In genomic region chr16:56451753-56452689, GRCh38 we compare ENCODE assay signal across 8 cellular contexts. TPM values are rescaled to one million over a fixed set of nuclear protein-coding genes. Genes with fewer than 3 reads are reported as not detected.
DNase-seq lines count a peak whose midpoint lies in the region; ATAC-seq and TF ChIP-seq lines count a peak whose summit lies in the region.

No MANE protein-coding gene starts in this region.

- H3K27ac Mint-ChIP-seq in Caco-2 (ENCODE audit: unreplicated experiment), result peak overlapping the region; percentile 90

- TSS peak; percentile 54 for BruUV-seq in Caco-2 (replicated peaks; lab: Mats Ljungman, UMichigan)

- no peaks in the 10 kb centered on the region for H3K27me3 Mint-ChIP-seq in Caco-2 (ENCODE audit: insufficient read depth, unreplicated experiment)

- peak; percentile 43 to 48 for DNase-seq in Caco-2
- peak; percentile 7 for DNase-seq in NCI-H774 (lab: John Stamatoyannopoulos, UW)
- DNase-seq in astrocyte of the spinal cord (ENCODE audit: low read depth, low spot score), result peak; percentile 41
- DNase-seq in superior temporal gyrus (ENCODE audit: extremely low spot score), result no peak

- intact Hi-C loops in Caco-2 (cut with micrococcal nuclease; ENCODE audit: unreplicated experiment), result loop anchor here (1.0 kb wide), 2 partner anchors 27 to 41 kb away; partner anchors contain the start of gene AMFR

- peak; percentile 46 for ATAC-seq in GM19023 (IDR thresholded peaks at IDR 0.05; ENCODE audit: unreplicated experiment)
- peak; percentile 30 for ATAC-seq in HG03095 (IDR thresholded peaks at IDR 0.05; ENCODE audit: unreplicated experiment)

- no peaks in the 10 kb centered on the region for H3K27me3 ChIP-seq in Caco-2 (replicated peaks; ENCODE audit: control insufficient read depth, insufficient read depth, low read length)

- POLR2A ChIA-PET in Caco-2 (lab: Charles Lee), result interaction anchor here (0.5 to 1.0 kb wide), 6 partner anchors 8 to 412 kb away, joined by 3 to 6 read pairs (median 4); partner anchors contain the start of gene MT2A

- H3K36me3 Mint-ChIP-seq in Caco-2 (ENCODE audit: insufficient read depth, unreplicated experiment), result peaks cover 50% of the 10 kb centered on the region

- H3K9me3 ChIP-seq in Caco-2 (no peaks in the 10 kb centered on the region), iPS-18c (ENCODE audit: control insufficient read depth, insufficient read depth, low read length) (no peaks in the 10 kb centered on the region)

- peaks cover 29% of the 10 kb centered on the region for H3K4me1 Mint-ChIP-seq in Caco-2 (ENCODE audit: low read depth, unreplicated experiment)

- CTCF ChIA-PET in Caco-2 (lab: Charles Lee), result interaction anchor here (0.6 to 1.0 kb wide), 5 partner anchors 42 to 250 kb away, joined by 4 to 7 read pairs (median 5); no protein-coding TSS in a partner anchor

- peaks cover 29% of the 10 kb centered on the region for H3K4me1 ChIP-seq in Caco-2

- H3K4me3 ChIP-seq in Caco-2 (ENCODE audit: low read depth, low read length) (peak overlapping the region; percentile 62), astrocyte of the spinal cord (ENCODE audit: low read depth, low read length) (peak overlapping the region; percentile 97), iPS-18c (ENCODE audit: insufficient read depth, low read depth, low read length) (peak overlapping the region; percentile 96), skin epidermis (peak overlapping the region; percentile 64 to 91 (median 86))

- H3K4me3 Mint-ChIP-seq in Caco-2 (ENCODE audit: unreplicated experiment), result peak overlapping the region; percentile 81

- H3K36me3 ChIP-seq in Caco-2 (ENCODE audit: control insufficient read depth, insufficient read depth, low read length), result no peaks in the 10 kb centered on the region

- TF ChIP-seq CTCF in Caco-2 (IDR thresholded peaks at IDR 0.05; ENCODE audit: insufficient read depth in 1 of 2, low read depth in 1 of 2, low read length in 1 of 2, severe bottlenecking in 1 of 2, unreplicated experiment in 1 of 2), result no peak
- no peak for TF ChIP-seq CTCF in astrocyte of the spinal cord (IDR thresholded peaks at IDR 0.05; ENCODE audit: low read depth, low read length)

- in situ Hi-C loops in astrocyte of the spinal cord (cut with HindIII; ENCODE audit: low sequenced_read_pairs), result no loop called here

- no peaks in the 10 kb centered on the region for H3K9me3 Mint-ChIP-seq in Caco-2 (ENCODE audit: unreplicated experiment)

- peak overlapping the region; percentile 29 to 93 (median 82) for H3K27ac ChIP-seq in skin epidermis

RNA-seq across cellular contexts. Expression of gene OGFOD1, which starts 0.7 kb away (rescaled TPM):
- 75.5 and 79.0 TPM in 2 replicates for total RNA-seq in Caco-2 (2022)

RNA-seq across cellular contexts. Expression of gene NUDT21, which starts 0.9 kb away (rescaled TPM):
- 305 and 311 TPM in 2 replicates for total RNA-seq in Caco-2 (2022)

RNA-seq across cellular contexts. Expression of gene AMFR, which starts 26.7 kb away (rescaled TPM):
- total RNA-seq in Caco-2 (2022), result 101 and 106 TPM in 2 replicates
